ENCODE assay signal across 32 cellular contexts in genomic region chr15:92197761-92198160, GRCh38.
"Had no signal": no experiment of that assay in that cellular context is flagged by ENCODE, and none has a peak within 500 bp of the region (broad histone marks: within the 10 kb centered on the region; RNA-seq: fewer than 3 reads in every experiment).

No MANE protein-coding gene starts in this region.

- FAIRE-seq: astrocyte, kidney, urothelium cell line had no signal

- H3K27ac Mint-ChIP-seq: activated CD4-positive, alpha-beta memory T cell treated with anti-CD3 and anti-CD28 coated beads, Interleukin-2, amount 10 ng/mL, durations not matched to agents 7 days and 5 days; activated CD4-positive, alpha-beta T cell treated with anti-CD3 and anti-CD28 coated beads, Interleukin-2, amount 10 ng/mL, durations not matched to agents 7 days and 5 days; activated T-cell treated with anti-CD3 and anti-CD28 coated beads, Interleukin-2, amount 50 U/mL, for 24 hours; effector memory CD8-positive, alpha-beta T cell; immature natural killer cell; natural killer cell treated with Interleukin-12 subunit alpha and Interleukin-12 subunit beta and Interleukin-15 and Interleukin-18, amount 100 ng/mL, for 72 hours; T-helper 17 cell had no signal

- H3K27ac ChIP-seq: brain microvascular endothelial cell, coronary artery, dorsolateral prefrontal cortex, neutrophil, pancreas, right atrium auricular region, testis, transverse colon had no signal

- H3K27me3 Mint-ChIP-seq: T-helper 17 cell had no signal

- DNase-seq: activated CD4-positive, alpha-beta memory T cell treated with anti-CD3 and anti-CD28 coated beads, Interleukin-2, amount 10 ng/mL, durations not matched to agents 7 days and 5 days; activated CD4-positive, alpha-beta T cell treated with anti-CD3 and anti-CD28 coated beads for 1 hour; activated CD4-positive, alpha-beta T cell treated with anti-CD3 and anti-CD28 coated beads, Interleukin-2, amount 10 ng/mL, durations not matched to agents 7 days and 5 days; activated CD8-positive, alpha-beta memory T cell treated with anti-CD3 and anti-CD28 coated beads, Interleukin-2, amount 50 U/mL, for 48 hours; activated gamma-delta T cell; activated naive CD4-positive, alpha-beta T cell treated with anti-CD3 and anti-CD28 coated beads, Interleukin-2, amount 50 U/mL, for 16 hours; activated T-cell treated with anti-CD3 and anti-CD28 coated beads, Interleukin-2, amount 50 U/mL, for 24 hours; amniotic stem cell; brain microvascular endothelial cell; dorsolateral prefrontal cortex; effector memory CD8-positive, alpha-beta T cell; erythroblast; head of caudate nucleus; hippocampal formation; immature natural killer cell; kidney; left colon; mesenchymal stem cell; pancreas; stimulated activated CD4-positive, alpha-beta T cell treated with anti-CD3 and anti-CD28 coated beads, Interleukin-15, amount 100 ng/mL, for 24 hours; stimulated activated CD4-positive, alpha-beta T cell treated with anti-CD3 and anti-CD28 coated beads, Interleukin-2, amount 100 ng/mL, for 24 hours; stimulated activated naive CD4-positive, alpha-beta T cell treated with Interleukin-2 at 50 U/mL for 16 hours; T-helper 17 cell; testis; transverse colon had no signal

- H3K36me3 Mint-ChIP-seq: immature natural killer cell; natural killer cell treated with Interleukin-12 subunit alpha and Interleukin-12 subunit beta and Interleukin-15 and Interleukin-18, amount 100 ng/mL, for 72 hours had no signal

- H3K4me1 Mint-ChIP-seq: activated CD4-positive, alpha-beta memory T cell treated with anti-CD3 and anti-CD28 coated beads, Interleukin-2, amount 10 ng/mL, durations not matched to agents 7 days and 5 days; activated CD4-positive, alpha-beta T cell treated with anti-CD3 and anti-CD28 coated beads, Interleukin-2, amount 10 ng/mL, durations not matched to agents 7 days and 5 days; immature natural killer cell; T-helper 17 cell had no signal

- H3K36me3 ChIP-seq: brain microvascular endothelial cell, neutrophil, pancreas, right atrium auricular region, transverse colon had no signal

- H3K9me3 Mint-ChIP-seq: activated CD4-positive, alpha-beta memory T cell treated with anti-CD3 and anti-CD28 coated beads, Interleukin-2, amount 10 ng/mL, durations not matched to agents 7 days and 5 days; activated CD4-positive, alpha-beta T cell treated with anti-CD3 and anti-CD28 coated beads, Interleukin-2, amount 10 ng/mL, durations not matched to agents 7 days and 5 days; activated T-cell treated with anti-CD3 and anti-CD28 coated beads, Interleukin-2, amount 50 U/mL, for 24 hours; immature natural killer cell; natural killer cell treated with Interleukin-12 subunit alpha and Interleukin-12 subunit beta and Interleukin-15 and Interleukin-18, amount 100 ng/mL, for 72 hours had no signal

- ATAC-seq: effector memory CD8-positive, alpha-beta T cell; left colon; natural killer cell treated with Interleukin-12 subunit alpha and Interleukin-12 subunit beta and Interleukin-15 and Interleukin-18, amount 100 ng/mL, for 72 hours; pancreas; T-helper 17 cell had no signal

- H3K4me1 ChIP-seq: pancreas, right atrium auricular region, testis, transverse colon had no signal

- H3K9me3 ChIP-seq: neutrophil, pancreas, right atrium auricular region, testis, transverse colon had no signal

- H3K27me3 ChIP-seq: brain microvascular endothelial cell, dorsolateral prefrontal cortex, neutrophil, pancreas, right atrium auricular region, testis, transverse colon had no signal

- H3K4me3 Mint-ChIP-seq: activated CD4-positive, alpha-beta memory T cell treated with anti-CD3 and anti-CD28 coated beads, Interleukin-2, amount 10 ng/mL, durations not matched to agents 7 days and 5 days; activated CD4-positive, alpha-beta T cell treated with anti-CD3 and anti-CD28 coated beads, Interleukin-2, amount 10 ng/mL, durations not matched to agents 7 days and 5 days; activated T-cell treated with anti-CD3 and anti-CD28 coated beads, Interleukin-2, amount 50 U/mL, for 24 hours; effector memory CD8-positive, alpha-beta T cell; immature natural killer cell; natural killer cell treated with Interleukin-12 subunit alpha and Interleukin-12 subunit beta and Interleukin-15 and Interleukin-18, amount 100 ng/mL, for 72 hours; T-helper 17 cell had no signal

- H3K4me3 ChIP-seq: coronary artery, dorsolateral prefrontal cortex, pancreas, right atrium auricular region, smooth muscle cell, testis, transverse colon had no signal

- H3K4me2 ChIP-seq: smooth muscle cell had no signal
